ENCODE assay signal across 8 cellular contexts in the genomic region with DNA sequence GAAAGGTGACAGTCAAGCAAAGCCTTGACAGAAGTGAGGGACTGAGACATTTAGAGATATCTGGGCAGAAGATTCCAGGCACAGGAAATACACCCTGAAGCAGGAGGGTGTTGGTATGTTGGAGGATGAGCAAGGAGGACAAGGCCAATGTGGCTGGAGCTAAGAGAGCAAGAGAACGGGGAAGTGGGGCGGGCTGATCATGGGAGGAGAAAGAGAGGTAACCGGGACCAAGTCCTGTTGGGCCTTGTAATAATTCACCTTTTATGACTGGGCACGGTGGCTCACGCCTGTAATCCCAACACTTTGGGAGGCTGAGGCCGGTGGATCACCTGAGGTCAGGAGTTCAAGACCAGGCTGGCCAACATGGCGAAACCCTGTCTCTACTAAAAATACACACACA. TPM values are rescaled to one million over a fixed set of nuclear protein-coding genes. Genes with fewer than 3 reads are reported as not detected.
DNase-seq lines count a peak whose midpoint lies in the region; ATAC-seq and TF ChIP-seq lines count a peak whose summit lies in the region.
"Not testable (repeated sequence)": the region's sequence is repeated elsewhere in the genome, so short reads cannot be mapped to it uniquely, and the experiment has no call there.
"Had no signal": no experiment of that assay in that cellular context is flagged by ENCODE, and none has a peak within 500 bp of the region (broad histone marks: within the 10 kb centered on the region; RNA-seq: fewer than 3 reads in every experiment).

No MANE protein-coding gene starts in this region.

- not testable (repeated sequence) for H4K8ac ChIP-seq in IMR-90 (ENCODE audit: low read depth in 2 of 2, low read length in 2 of 2)

- peak overlapping the region; percentile 32 for H2AFZ ChIP-seq in IMR-90 (replicated peaks; ENCODE audit: low read length, poor library complexity)

- H3K4me1 Mint-ChIP-seq in CD4-positive, CD25-positive, alpha-beta regulatory T cell, result peaks cover 8 to 42% (median 24%) of the 10 kb centered on the region in 4 donors
- peaks cover 22% of the 10 kb centered on the region for H3K4me1 Mint-ChIP-seq in activated T-helper 17 cell treated with anti-CD3 and anti-CD28 coated beads, Interleukin-2, amount 50 U/mL, for 72 hours
- not testable (repeated sequence) for H3K4me1 Mint-ChIP-seq in glutamatergic neuron (ENCODE audit: low read depth, unreplicated experiment); memory B cell

- H2AK5ac ChIP-seq in IMR-90 (ENCODE audit: low read depth, low read length), result not testable (repeated sequence)

- not testable (repeated sequence) for H3K27me3 ChIP-seq in CD4-positive, CD25-positive, alpha-beta regulatory T cell (ENCODE audit: control insufficient read depth, insufficient read depth, low read length); IMR-90 (ENCODE audit: control insufficient read depth, insufficient read depth, low read length)

- peak overlapping the region in 2 of 3 donors; percentile 52 to 90 for H3K27ac Mint-ChIP-seq in CD4-positive, CD25-positive, alpha-beta regulatory T cell
- peak overlapping the region; percentile 70 for H3K27ac Mint-ChIP-seq in activated T-helper 17 cell treated with anti-CD3 and anti-CD28 coated beads, Interleukin-2, amount 50 U/mL, for 72 hours
- H3K27ac Mint-ChIP-seq in glutamatergic neuron (ENCODE audit: unreplicated experiment), result not testable (repeated sequence)
- peak overlapping the region; percentile 46 for H3K27ac Mint-ChIP-seq in memory B cell

- not testable (repeated sequence) for H3K79me1 ChIP-seq in IMR-90 (ENCODE audit: low read depth in 1 of 2, low read length in 2 of 2)

- BruUV-seq in IMR-90 (replicated peaks; lab: Mats Ljungman, UMichigan), result not testable (repeated sequence)

- not testable (repeated sequence) for TF ChIP-seq RAD21 in IMR-90 (IDR thresholded peaks at IDR 0.05; ENCODE audit: low read length)

- H3K36me3 ChIP-seq in CD4-positive, CD25-positive, alpha-beta regulatory T cell (ENCODE audit: control insufficient read depth, insufficient read depth, low read length); IMR-90 (ENCODE audit: control insufficient read depth, insufficient read depth, low read length); mucosa of descending colon (ENCODE audit: low read depth): not testable (repeated sequence)

- not testable (repeated sequence) for H2AK9ac ChIP-seq in IMR-90 (replicated peaks; ENCODE audit: low read depth, low read length, poor library complexity)

- H3K18ac ChIP-seq in IMR-90 (ENCODE audit: low read depth, low read length), result not testable (repeated sequence)

- not testable (repeated sequence) for H3K56ac ChIP-seq in IMR-90 (ENCODE audit: extremely low read depth, insufficient read depth, low read length)

- H3K4me1 ChIP-seq in CD4-positive, CD25-positive, alpha-beta regulatory T cell (ENCODE audit: control insufficient read depth, insufficient read depth, low read length, poor library complexity, severe bottlenecking), result peaks cover 42% of the 10 kb centered on the region
- not testable (repeated sequence) for H3K4me1 ChIP-seq in IMR-90 (ENCODE audit: control insufficient read depth, insufficient read depth, low read length)
- peaks cover 31% of the 10 kb centered on the region for H3K4me1 ChIP-seq in mucosa of descending colon (ENCODE audit: low read depth)

- CTCF ChIA-PET in IMR-90 (lab: Yijun Ruan, JAX), result not testable (repeated sequence)

- H3K4me3 ChIP-seq in CD4-positive, CD25-positive, alpha-beta regulatory T cell (ENCODE audit: low read depth, low read length); IMR-90 (ENCODE audit: insufficient read depth, low read depth, low read length); mucosa of descending colon: not testable (repeated sequence)

- not testable (repeated sequence) for H3K36me3 Mint-ChIP-seq in CD4-positive, CD25-positive, alpha-beta regulatory T cell; activated T-helper 17 cell treated with anti-CD3 and anti-CD28 coated beads, Interleukin-2, amount 50 U/mL, for 72 hours (ENCODE audit: low read depth); glutamatergic neuron (ENCODE audit: unreplicated experiment); memory B cell

- H2BK5ac ChIP-seq in IMR-90 (ENCODE audit: low read depth, low read length, poor library complexity, severe bottlenecking), result not testable (repeated sequence)

- in situ Hi-C loops in IMR-90 (cut with MboI; ENCODE audit: low sequenced_read_pairs), result not testable (repeated sequence)

- H2BK120ac ChIP-seq in IMR-90 (ENCODE audit: low read depth, low read length), result not testable (repeated sequence)

- H3K4ac ChIP-seq in IMR-90 (ENCODE audit: low read depth, low read length), result not testable (repeated sequence)

- not testable (repeated sequence) for H4K91ac ChIP-seq in IMR-90 (ENCODE audit: insufficient read depth, low read depth, low read length)

- H3K27ac ChIP-seq in CD4-positive, CD25-positive, alpha-beta regulatory T cell (ENCODE audit: insufficient read depth, low read length, poor library complexity, severe bottlenecking); IMR-90 (ENCODE audit: insufficient read depth, low read length): not testable (repeated sequence)

- H4K20me1 ChIP-seq in IMR-90 (ENCODE audit: insufficient read depth, low read length), result not testable (repeated sequence)

- not testable (repeated sequence) for ATAC-seq in CD4-positive, CD25-positive, alpha-beta regulatory T cell (ENCODE audit: low read depth in 2 of 2); IMR-90 (ENCODE audit: low read depth); activated T-helper 17 cell treated with anti-CD3 and anti-CD28 coated beads, Interleukin-2, amount 50 U/mL, for 72 hours (replicated peaks); memory B cell (ENCODE audit: low read depth)
- ATAC-seq in mucosa of descending colon, result peak; percentile 10

- not testable (repeated sequence) for H3K9ac ChIP-seq in IMR-90 (ENCODE audit: low read depth, low read length)

- H2BK20ac ChIP-seq in IMR-90 (ENCODE audit: low read depth, low read length), result not testable (repeated sequence)

- not testable (repeated sequence) for H3K27me3 Mint-ChIP-seq in CD4-positive, CD25-positive, alpha-beta regulatory T cell; activated T-helper 17 cell treated with anti-CD3 and anti-CD28 coated beads, Interleukin-2, amount 50 U/mL, for 72 hours
- H3K27me3 Mint-ChIP-seq in glutamatergic neuron (ENCODE audit: unreplicated experiment), result peaks cover 12% of the 10 kb centered on the region
- H3K27me3 Mint-ChIP-seq in memory B cell, result peaks cover 19% of the 10 kb centered on the region

- not testable (repeated sequence) for H3K23ac ChIP-seq in IMR-90 (ENCODE audit: low read depth, low read length)

- not testable (repeated sequence) for H4K5ac ChIP-seq in IMR-90 (ENCODE audit: low read depth, low read length)

- DNase-seq in CD4-positive, CD25-positive, alpha-beta regulatory T cell; IMR-90; glutamatergic neuron; memory B cell (ENCODE audit: low spot score in 2 of 2): not testable (repeated sequence)
- DNase-seq in ecto neural progenitor cell (ENCODE audit: low spot score) (peak; percentile 20), mucosa of descending colon (peak in 1 of 3 donors; percentile 26)

- intact Hi-C loops in IMR-90 (cut with micrococcal nuclease); mucosa of descending colon (cut with DNase I, micrococcal nuclease): not testable (repeated sequence)

- no CpG with 5 or more reads among the region's 7 CpGs for WGBS in IMR-90 (ENCODE audit: extremely low coverage in 2 of 2, insufficient read length in 1 of 2), 2 experiments

- H3K9me3 ChIP-seq in CD4-positive, CD25-positive, alpha-beta regulatory T cell (ENCODE audit: control insufficient read depth in 2 of 2, low read length in 2 of 2); IMR-90 (ENCODE audit: control insufficient read depth, insufficient read depth, low read length); mucosa of descending colon: not testable (repeated sequence)

- not testable (repeated sequence) for H3K9me3 Mint-ChIP-seq in CD4-positive, CD25-positive, alpha-beta regulatory T cell; activated T-helper 17 cell treated with anti-CD3 and anti-CD28 coated beads, Interleukin-2, amount 50 U/mL, for 72 hours; glutamatergic neuron (ENCODE audit: unreplicated experiment); memory B cell

- not testable (repeated sequence) for H3K9me1 ChIP-seq in IMR-90 (ENCODE audit: insufficient read depth, low read length)

- TF ChIP-seq CTCF in IMR-90 (conservative IDR thresholded peaks at IDR 0.05; ENCODE audit: low read depth, low read length); glutamatergic neuron (IDR thresholded peaks at IDR 0.05; ENCODE audit: partially characterized antibody, unreplicated experiment); mucosa of descending colon (IDR thresholded peaks at IDR 0.05): not testable (repeated sequence)

- not testable (repeated sequence) for H3K14ac ChIP-seq in IMR-90 (replicated peaks; ENCODE audit: low read depth, low read length)

- H3K4me2 ChIP-seq in IMR-90 (ENCODE audit: low read depth, low read length), result not testable (repeated sequence)

- H2BK15ac ChIP-seq in IMR-90 (ENCODE audit: low read depth, low read length), result not testable (repeated sequence)

- peak overlapping the region in 1 of 4 donors; percentile 77 for H3K4me3 Mint-ChIP-seq in CD4-positive, CD25-positive, alpha-beta regulatory T cell
- H3K4me3 Mint-ChIP-seq in activated T-helper 17 cell treated with anti-CD3 and anti-CD28 coated beads, Interleukin-2, amount 50 U/mL, for 72 hours; memory B cell: not testable (repeated sequence)
- H3K4me3 Mint-ChIP-seq in glutamatergic neuron (ENCODE audit: unreplicated experiment), result peak overlapping the region; percentile 28

- dilution Hi-C loops in IMR-90 (cut with HindIII; ENCODE audit: low sequenced_read_pairs, unreplicated experiment), result not testable (repeated sequence)

- POLR2A ChIA-PET in IMR-90 (lab: Charles Lee; ENCODE audit: unreplicated experiment), result not testable (repeated sequence)

- not testable (repeated sequence) for TF ChIP-seq POLR2A in IMR-90 (IDR thresholded peaks at IDR 0.05; ENCODE audit: low read depth, low read length)

RNA-seq across cellular contexts. Expression of a gene that starts 4.1 kb away (rescaled TPM):
- 47.5 TPM for total RNA-seq in CD4-positive, CD25-positive, alpha-beta regulatory T cell
- polyA plus RNA-seq in CD4-positive, CD25-positive, alpha-beta regulatory T cell, result 10 to 100 TPM; 26.2 to 32.5 (median 28.6) TPM
- 15.0 and 16.3 TPM in 2 replicates for total RNA-seq in IMR-90 (2012; rRNA removed)
- 13.2 and 14.9 TPM in 2 replicates for polyA plus RNA-seq in IMR-90 (2012; rRNA removed)
- 7.0 and 12.3 TPM in 2 replicates for polyA plus RNA-seq in IMR-90 (2012; cell fraction: cytosol; rRNA removed)
- 21.6 and 50.5 TPM in 2 replicates for polyA plus RNA-seq in IMR-90 (2012; cell fraction: nucleus; rRNA removed; ENCODE audit: low replicate concordance)
- 10 to 100 TPM; 17.7 to 24.4 TPM for total RNA-seq in activated T-helper 17 cell treated with anti-CD3 and anti-CD28 coated beads, Interleukin-2, amount 50 U/mL, for 72 hours
- total RNA-seq in glutamatergic neuron (ENCODE audit: unreplicated experiment), result 73.0 TPM
- 100 to 1,000 TPM in 1 of 3 donors, 10 to 100 TPM in 2; 38.2 to 113 (median 66.5) TPM for total RNA-seq in mucosa of descending colon

RNA-seq across cellular contexts. Expression of a gene that starts 5.4 kb away (rescaled TPM):
- 4.9 TPM for total RNA-seq in CD4-positive, CD25-positive, alpha-beta regulatory T cell
- under 1 TPM; 0.09 to 0.65 (median 0.50) TPM for polyA plus RNA-seq in CD4-positive, CD25-positive, alpha-beta regulatory T cell
- total RNA-seq in IMR-90 (2012; rRNA removed) (not detected in 2 replicates), glutamatergic neuron (ENCODE audit: unreplicated experiment) (0.42 TPM), mucosa of descending colon (1 to 10 TPM in 2 of 3 donors, under 1 TPM in 1; 0.73 to 1.7 (median 1.5) TPM)
- 0.03 TPM in 1 of 2 replicates, not detected in the other for polyA plus RNA-seq in IMR-90 (2012; rRNA removed)
- polyA plus RNA-seq in IMR-90 (2012; cell fraction: cytosol; rRNA removed), result not detected in 2 replicates
- 0.17 and 0.18 TPM in 2 replicates for polyA plus RNA-seq in IMR-90 (2012; cell fraction: nucleus; rRNA removed; ENCODE audit: low replicate concordance)
- 1 to 10 TPM; 1.2 to 2.0 TPM for total RNA-seq in activated T-helper 17 cell treated with anti-CD3 and anti-CD28 coated beads, Interleukin-2, amount 50 U/mL, for 72 hours
- total RNA-seq: A172 had no signal

RNA-seq across cellular contexts. Expression of a gene that starts 43.0 kb away (rescaled TPM):
- 24.0 TPM for total RNA-seq in CD4-positive, CD25-positive, alpha-beta regulatory T cell
- 10 to 100 TPM in 3 of 4 donors, 1 to 10 TPM in 1; 9.0 to 15.5 (median 12.4) TPM for polyA plus RNA-seq in CD4-positive, CD25-positive, alpha-beta regulatory T cell
- total RNA-seq in IMR-90 (2012; rRNA removed) (2.3 and 2.5 TPM in 2 replicates), glutamatergic neuron (ENCODE audit: unreplicated experiment) (3.2 TPM), mucosa of descending colon (100 to 1,000 TPM in 2 of 3 donors, 10 to 100 TPM in 1; 69.7 to 197 (median 150) TPM)
- 4.5 and 4.7 TPM in 2 replicates for polyA plus RNA-seq in IMR-90 (2012; rRNA removed)
- 1.3 and 3.7 TPM in 2 replicates for polyA plus RNA-seq in IMR-90 (2012; cell fraction: cytosol; rRNA removed)
- 15.6 and 35.8 TPM in 2 replicates for polyA plus RNA-seq in IMR-90 (2012; cell fraction: nucleus; rRNA removed; ENCODE audit: low replicate concordance)
- total RNA-seq in activated T-helper 17 cell treated with anti-CD3 and anti-CD28 coated beads, Interleukin-2, amount 50 U/mL, for 72 hours, result 10 to 100 TPM; 12.7 to 13.4 TPM
